Comparison of ENCODE assay signal across 2 cellular contexts in the genomic region with DNA sequence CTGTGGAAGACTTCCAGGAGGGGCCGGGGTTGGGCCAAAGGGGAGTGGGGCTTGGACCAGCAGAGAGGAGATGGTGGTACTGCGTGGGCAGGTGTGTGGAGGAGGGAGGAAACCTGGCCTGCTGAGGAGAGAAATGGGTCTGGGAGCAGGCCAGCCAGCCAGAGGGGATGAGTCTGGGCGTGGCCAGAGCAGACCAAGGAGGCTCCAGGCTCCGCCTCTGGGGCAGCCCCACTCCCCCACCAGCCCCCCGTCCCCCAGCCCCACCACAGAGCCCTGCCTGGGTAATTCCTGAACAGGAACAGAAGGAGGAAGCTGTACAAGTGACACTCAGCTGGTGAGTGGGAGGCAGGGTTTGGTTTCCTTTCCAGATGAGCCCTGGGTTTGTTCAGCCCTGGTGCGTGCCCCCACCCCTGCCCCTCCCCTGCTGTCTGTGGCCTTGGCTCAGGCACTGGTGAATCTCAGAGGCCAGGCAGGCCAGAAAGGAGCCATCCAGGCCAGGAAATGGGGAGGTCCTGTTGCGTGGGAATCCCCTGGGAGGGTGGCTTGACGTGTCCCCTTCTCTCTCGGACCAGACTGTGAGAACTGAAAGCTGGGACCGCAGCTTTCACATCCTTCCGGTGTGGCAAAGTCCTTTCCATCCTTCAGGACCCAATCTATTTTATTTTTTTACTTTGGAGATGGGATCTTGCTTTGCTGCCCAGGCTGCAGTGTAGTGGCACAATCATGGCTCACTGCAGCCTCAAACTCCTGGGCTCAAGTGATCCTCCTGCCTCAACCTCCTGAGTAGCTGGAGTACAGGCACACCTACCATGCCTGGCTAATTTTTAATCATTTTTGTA.
TF ChIP-seq lines count a peak whose summit lies in the region.

No MANE protein-coding gene starts in this region.

TF ChIP-seq in K562, 482 proteins besides CTCF, POLR2A, EP300 and RAD21 (continued from another document):
- TF ChIP-seq, protein P1, sequence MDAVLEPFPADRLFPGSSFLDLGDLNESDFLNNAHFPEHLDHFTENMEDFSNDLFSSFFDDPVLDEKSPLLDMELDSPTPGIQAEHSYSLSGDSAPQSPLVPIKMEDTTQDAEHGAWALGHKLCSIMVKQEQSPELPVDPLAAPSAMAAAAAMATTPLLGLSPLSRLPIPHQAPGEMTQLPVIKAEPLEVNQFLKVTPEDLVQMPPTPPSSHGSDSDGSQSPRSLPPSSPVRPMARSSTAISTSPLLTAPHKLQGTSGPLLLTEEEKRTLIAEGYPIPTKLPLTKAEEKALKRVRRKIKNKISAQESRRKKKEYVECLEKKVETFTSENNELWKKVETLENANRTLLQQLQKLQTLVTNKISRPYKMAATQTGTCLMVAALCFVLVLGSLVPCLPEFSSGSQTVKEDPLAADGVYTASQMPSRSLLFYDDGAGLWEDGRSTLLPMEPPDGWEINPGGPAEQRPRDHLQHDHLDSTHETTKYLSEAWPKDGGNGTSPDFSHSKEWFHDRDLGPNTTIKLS (IDR thresholded peaks at IDR 0.05; ENCODE audit: borderline replicate concordance, low read depth): no peak
- TF ChIP-seq HDGF (IDR thresholded peaks at IDR 0.05) (0 out of 2 replicates have a peak, but pooled peaks have one; percentile 13), ZNF644 (tag; IDR thresholded peaks at IDR 0.05; ENCODE audit: low read depth) (no peak), MTA2 (IDR thresholded peaks at IDR 0.05; ENCODE audit: low read depth) (no peak), MAX (CRISPR knock-in tag; IDR thresholded peaks at IDR 0.05) (no peak), TCF3 (CRISPR knock-in tag; IDR thresholded peaks at IDR 0.05) (no peak), TEAD4 (IDR thresholded peaks at IDR 0.05; ENCODE audit: low read length) (no peak), TEAD4 (CRISPR knock-in tag; IDR thresholded peaks at IDR 0.05; ENCODE audit: borderline replicate concordance) (no peak), SLC30A9 (CRISPR knock-in tag; IDR thresholded peaks at IDR 0.05) (no peak)
- TF ChIP-seq, protein P2, sequence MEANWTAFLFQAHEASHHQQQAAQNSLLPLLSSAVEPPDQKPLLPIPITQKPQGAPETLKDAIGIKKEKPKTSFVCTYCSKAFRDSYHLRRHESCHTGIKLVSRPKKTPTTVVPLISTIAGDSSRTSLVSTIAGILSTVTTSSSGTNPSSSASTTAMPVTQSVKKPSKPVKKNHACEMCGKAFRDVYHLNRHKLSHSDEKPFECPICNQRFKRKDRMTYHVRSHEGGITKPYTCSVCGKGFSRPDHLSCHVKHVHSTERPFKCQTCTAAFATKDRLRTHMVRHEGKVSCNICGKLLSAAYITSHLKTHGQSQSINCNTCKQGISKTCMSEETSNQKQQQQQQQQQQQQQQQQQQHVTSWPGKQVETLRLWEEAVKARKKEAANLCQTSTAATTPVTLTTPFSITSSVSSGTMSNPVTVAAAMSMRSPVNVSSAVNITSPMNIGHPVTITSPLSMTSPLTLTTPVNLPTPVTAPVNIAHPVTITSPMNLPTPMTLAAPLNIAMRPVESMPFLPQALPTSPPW (CRISPR knock-in tag; IDR thresholded peaks at IDR 0.05): peak; percentile 82
- TF ChIP-seq, protein P3, sequence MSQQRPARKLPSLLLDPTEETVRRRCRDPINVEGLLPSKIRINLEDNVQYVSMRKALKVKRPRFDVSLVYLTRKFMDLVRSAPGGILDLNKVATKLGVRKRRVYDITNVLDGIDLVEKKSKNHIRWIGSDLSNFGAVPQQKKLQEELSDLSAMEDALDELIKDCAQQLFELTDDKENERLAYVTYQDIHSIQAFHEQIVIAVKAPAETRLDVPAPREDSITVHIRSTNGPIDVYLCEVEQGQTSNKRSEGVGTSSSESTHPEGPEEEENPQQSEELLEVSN (IDR thresholded peaks at IDR 0.05; ENCODE audit: borderline replicate concordance in 1 of 2, extremely low read depth in 1 of 2, insufficient read depth in 1 of 2, insufficient read length in 1 of 2, low read depth in 1 of 2, low read length in 1 of 2, poor library complexity in 1 of 2, severe bottlenecking in 1 of 2): no peak
- TF ChIP-seq, protein P4, sequence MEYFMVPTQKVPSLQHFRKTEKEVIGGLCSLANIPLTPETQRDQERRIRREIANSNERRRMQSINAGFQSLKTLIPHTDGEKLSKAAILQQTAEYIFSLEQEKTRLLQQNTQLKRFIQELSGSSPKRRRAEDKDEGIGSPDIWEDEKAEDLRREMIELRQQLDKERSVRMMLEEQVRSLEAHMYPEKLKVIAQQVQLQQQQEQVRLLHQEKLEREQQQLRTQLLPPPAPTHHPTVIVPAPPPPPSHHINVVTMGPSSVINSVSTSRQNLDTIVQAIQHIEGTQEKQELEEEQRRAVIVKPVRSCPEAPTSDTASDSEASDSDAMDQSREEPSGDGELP (CRISPR knock-in tag; IDR thresholded peaks at IDR 0.05; ENCODE audit: borderline replicate concordance): peak; percentile 60

TF ChIP-seq in HEK293T, 16 proteins besides CTCF, POLR2A, EP300 and RAD21 (continued from another document):
- TF ChIP-seq, protein P5, sequence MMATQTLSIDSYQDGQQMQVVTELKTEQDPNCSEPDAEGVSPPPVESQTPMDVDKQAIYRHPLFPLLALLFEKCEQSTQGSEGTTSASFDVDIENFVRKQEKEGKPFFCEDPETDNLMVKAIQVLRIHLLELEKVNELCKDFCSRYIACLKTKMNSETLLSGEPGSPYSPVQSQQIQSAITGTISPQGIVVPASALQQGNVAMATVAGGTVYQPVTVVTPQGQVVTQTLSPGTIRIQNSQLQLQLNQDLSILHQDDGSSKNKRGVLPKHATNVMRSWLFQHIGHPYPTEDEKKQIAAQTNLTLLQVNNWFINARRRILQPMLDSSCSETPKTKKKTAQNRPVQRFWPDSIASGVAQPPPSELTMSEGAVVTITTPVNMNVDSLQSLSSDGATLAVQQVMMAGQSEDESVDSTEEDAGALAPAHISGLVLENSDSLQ (IDR thresholded peaks at IDR 0.05): no peak
- TF ChIP-seq CTBP1 (IDR thresholded peaks at IDR 0.05; ENCODE audit: borderline replicate concordance): no peak
- TF ChIP-seq BHLHE40 (IDR thresholded peaks at IDR 0.05; ENCODE audit: borderline replicate concordance): no peak
- no peak for TF ChIP-seq FOXA1 (IDR thresholded peaks at IDR 0.05)
- no peak for TF ChIP-seq ELF4 (IDR thresholded peaks at IDR 0.05)
- no peak for TF ChIP-seq L3MBTL2 (conservative IDR thresholded peaks at IDR 0.05)
- TF ChIP-seq LEF1 (IDR thresholded peaks at IDR 0.05; ENCODE audit: borderline replicate concordance): no peak
- TF ChIP-seq HDGF (IDR thresholded peaks at IDR 0.05; ENCODE audit: borderline replicate concordance): no peak
- TF ChIP-seq FOXM1 (IDR thresholded peaks at IDR 0.05; ENCODE audit: borderline replicate concordance): no peak
- TF ChIP-seq NFRKB (IDR thresholded peaks at IDR 0.05): no peak
- no peak for TF ChIP-seq ZNF384 (IDR thresholded peaks at IDR 0.05)
TF ChIP-seq in HEK293T: peak in this region for 0.
